Comparison of ENCODE assay signal across 18 cellular contexts in the genomic region with DNA sequence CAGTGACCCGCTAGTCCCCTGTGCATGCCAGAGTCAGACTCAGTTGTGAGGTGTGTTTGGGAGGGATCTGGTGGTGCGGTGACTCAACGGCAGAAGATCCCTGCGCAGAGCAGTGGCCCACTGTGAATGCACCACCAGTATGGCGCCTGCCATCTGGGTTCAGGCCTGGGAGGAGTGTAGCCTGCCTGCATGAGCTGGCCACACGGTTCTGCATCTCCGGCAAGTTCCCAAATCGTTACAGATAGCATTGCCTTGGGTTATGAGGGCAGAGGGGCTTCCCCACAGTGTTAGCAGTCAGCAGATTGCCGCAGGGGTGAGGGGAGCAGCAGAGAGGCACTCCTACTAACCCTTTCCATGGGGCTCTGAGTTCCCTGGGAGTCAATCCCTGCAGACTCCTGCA.
DNase-seq lines count a peak whose midpoint lies in the region; ATAC-seq and TF ChIP-seq lines count a peak whose summit lies in the region.
"Had no signal": no experiment of that assay in that cellular context is flagged by ENCODE, and none has a peak within 500 bp of the region (broad histone marks: within the 10 kb centered on the region; RNA-seq: fewer than 3 reads in every experiment).

No MANE protein-coding gene starts in this region.

- H3K4me2 ChIP-seq in neural progenitor cell: no peak overlapping the region

- H3K4me3 ChIP-seq in neural progenitor cell (no peak overlapping the region), testis (peak overlapping the region; percentile 20 to 24), H7 (ENCODE audit: insufficient read depth, low read depth, low read length) (no peak overlapping the region)
- H3K4me3 ChIP-seq: GM23248, HAP-1, K562 had no signal

- H3K27me3 Mint-ChIP-seq in stimulated activated naive CD8-positive, alpha-beta T cell treated with anti-CD3 and anti-CD28 coated beads, Interleukin-15, amount 100 ng/mL, for 72 hours: no peaks in the 10 kb centered on the region
- H3K27me3 Mint-ChIP-seq in neural progenitor cell (ENCODE audit: insufficient read depth, low read depth): peaks cover 4% of the 10 kb centered on the region

- intact Hi-C loops in testis (cut with DNase I; ENCODE audit: low total_unique reads): no loop called here

- H3K9ac ChIP-seq in neural progenitor cell: no peak overlapping the region
- H3K9ac ChIP-seq: GM23248 had no signal

- H3K36me3 ChIP-seq in neural progenitor cell (no peaks in the 10 kb centered on the region), testis (ENCODE audit: low read depth, missing control alignments) (no peaks in the 10 kb centered on the region), H7 (replicated peaks; ENCODE audit: control insufficient read depth, insufficient read depth, low read length) (no peaks in the 10 kb centered on the region)
- H3K36me3 ChIP-seq: HAP-1 had no signal

- no peak overlapping the region for H3K27ac ChIP-seq in neural progenitor cell
- no peak overlapping the region for H3K27ac ChIP-seq in testis
- H3K27ac ChIP-seq: 22Rv1, GM23248 had no signal

- H3F3A ChIP-seq in neural progenitor cell (ENCODE audit: low read depth): no peaks in the 10 kb centered on the region

- H2AFZ ChIP-seq in neural progenitor cell (replicated peaks): peak overlapping the region; percentile 27
- H2AFZ ChIP-seq: GM23248 had no signal

- TF ChIP-seq CTCF in neural progenitor cell (IDR thresholded peaks at IDR 0.05) (no peak), testis (IDR thresholded peaks at IDR 0.05) (no peak)

- no peak for TF ChIP-seq POLR2A in testis (IDR thresholded peaks at IDR 0.05)

- H3K36me3 Mint-ChIP-seq in neural progenitor cell: no peaks in the 10 kb centered on the region
- H3K36me3 Mint-ChIP-seq: CD14-positive monocyte; CD8-positive, alpha-beta T cell had no signal

- no peak overlapping the region for H3K27ac Mint-ChIP-seq in stimulated activated naive CD8-positive, alpha-beta T cell treated with anti-CD3 and anti-CD28 coated beads, Interleukin-15, amount 100 ng/mL, for 72 hours
- no peak overlapping the region for H3K27ac Mint-ChIP-seq in neural progenitor cell
- H3K27ac Mint-ChIP-seq: CD14-positive monocyte; CD8-positive, alpha-beta T cell had no signal

- DNase-seq in stimulated activated naive CD8-positive, alpha-beta T cell treated with anti-CD3 and anti-CD28 coated beads, Interleukin-15, amount 100 ng/mL, for 72 hours: no peak
- no peak for DNase-seq in stimulated activated naive CD8-positive, alpha-beta T cell treated with anti-CD3 and anti-CD28 coated beads, Interleukin-15, Interleukin-2, amounts not matched to agents 100 U/mL and 50 U/mL, for 24 hours
- DNase-seq in neural progenitor cell (ENCODE audit: low spot score): no peak
- peak; percentile 14 for DNase-seq in testis
- DNase-seq in retina: no peak
- DNase-seq in H7: no peak
- no peak for DNase-seq in NCI-H1092 treated with DMSO at 0.1 percent for 48 hours (lab: John Stamatoyannopoulos, UW)
- DNase-seq: CD8-positive, alpha-beta T cell; COR-L47; DMS153; DMS79 treated with DMSO at 0.1 percent for 48 hours; EL; GM23248 had no signal

- no peaks in the 10 kb centered on the region for H3K4me1 Mint-ChIP-seq in stimulated activated naive CD8-positive, alpha-beta T cell treated with anti-CD3 and anti-CD28 coated beads, Interleukin-15, amount 100 ng/mL, for 72 hours
- H3K4me1 Mint-ChIP-seq in neural progenitor cell: no peaks in the 10 kb centered on the region

- no peaks in the 10 kb centered on the region for H3K79me2 ChIP-seq in neural progenitor cell (ENCODE audit: low read depth)

- 66 to 84% methylated on average over 5 to 9 of the region's 9 CpGs for WGBS in testis, 2 donors

- peaks cover 5% of the 10 kb centered on the region for H3K4me1 ChIP-seq in neural progenitor cell
- no peaks in the 10 kb centered on the region for H3K4me1 ChIP-seq in testis

- peaks cover 13 to 17% of the 10 kb centered on the region in 2 donors for H3K9me3 Mint-ChIP-seq in stimulated activated naive CD8-positive, alpha-beta T cell treated with anti-CD3 and anti-CD28 coated beads, Interleukin-15, amount 100 ng/mL, for 72 hours
- no peaks in the 10 kb centered on the region for H3K9me3 Mint-ChIP-seq in neural progenitor cell

- H3K9me3 ChIP-seq in neural progenitor cell (ENCODE audit: low read depth): no peaks in the 10 kb centered on the region
- no peaks in the 10 kb centered on the region for H3K9me3 ChIP-seq in testis
- H3K9me3 ChIP-seq: HAP-1 had no signal

- no peaks in the 10 kb centered on the region for H4K20me1 ChIP-seq in neural progenitor cell (ENCODE audit: low read depth)

- H3K4me3 Mint-ChIP-seq in stimulated activated naive CD8-positive, alpha-beta T cell treated with anti-CD3 and anti-CD28 coated beads, Interleukin-15, amount 100 ng/mL, for 72 hours: no peak overlapping the region
- no peak overlapping the region for H3K4me3 Mint-ChIP-seq in neural progenitor cell
- H3K4me3 Mint-ChIP-seq: CD14-positive monocyte; CD8-positive, alpha-beta T cell had no signal

- peak; percentile 40 for ATAC-seq in stimulated activated naive CD8-positive, alpha-beta T cell treated with anti-CD3 and anti-CD28 coated beads, Interleukin-15, amount 100 ng/mL, for 72 hours
- ATAC-seq in stimulated activated naive CD8-positive, alpha-beta T cell treated with anti-CD3 and anti-CD28 coated beads, Interleukin-15, Interleukin-2, amounts not matched to agents 100 U/mL and 50 U/mL, for 24 hours: no peak
- no peak for ATAC-seq in GM21786 (IDR thresholded peaks at IDR 0.05; ENCODE audit: unreplicated experiment)
- ATAC-seq: CD8-positive, alpha-beta T cell had no signal

- H3K27me3 ChIP-seq in neural progenitor cell (no peaks in the 10 kb centered on the region), testis (no peaks in the 10 kb centered on the region), H7 (ENCODE audit: control insufficient read depth, insufficient read depth, low read length) (no peaks in the 10 kb centered on the region)

Comparison
In these comparisons a context has a peak if more than half of its experiments do, and no peak if none do; other contexts are left out.
1. H3K4me3 ChIP-seq: peak in testis (2 of 2); none in neural progenitor cell (single experiment) and H7 (single experiment).